ENCODE assay signal across 9 cellular contexts in genomic region chr3:47664519-47664918, GRCh38.
DNase-seq lines count a peak whose midpoint lies in the region; ATAC-seq and TF ChIP-seq lines count a peak whose summit lies in the region.
"Had no signal": no experiment of that assay in that cellular context is flagged by ENCODE, and none has a peak within 500 bp of the region (broad histone marks: within the 10 kb centered on the region; RNA-seq: fewer than 3 reads in every experiment).

No MANE protein-coding gene starts in this region.

- no peaks in the 10 kb centered on the region for H3K27me3 Mint-ChIP-seq in GM23338 (ENCODE audit: insufficient read depth, low read depth, poor library complexity)
- H3K27me3 Mint-ChIP-seq: activated T-helper 17 cell treated with anti-CD3 and anti-CD28 coated beads, Interleukin-2, amount 50 U/mL, for 72 hours had no signal

- H3K4me1 Mint-ChIP-seq in GM23338, result peaks cover 2% of the 10 kb centered on the region; the same call in 2 of the 3 replicates

- H3K36me3 ChIP-seq in GM23338 (ENCODE audit: insufficient read depth), result peaks cover 47% of the 10 kb centered on the region
- H3K36me3 ChIP-seq in hepatocyte (replicated peaks; ENCODE audit: insufficient read depth, low read depth), result no peaks in the 10 kb centered on the region

- no peak overlapping the region for H3K4me2 ChIP-seq in GM23338
- H3K4me2 ChIP-seq in hepatocyte, result no peak overlapping the region

- H3K4me3 ChIP-seq in GM23338 (no peak overlapping the region), hepatocyte (no peak overlapping the region)

- no peaks in the 10 kb centered on the region for H3K4me1 ChIP-seq in GM23338 (ENCODE audit: insufficient read depth)
- H3K4me1 ChIP-seq in hepatocyte (ENCODE audit: insufficient read depth), result no peaks in the 10 kb centered on the region

- DNase-seq in AG20443 (ENCODE audit: low spot score) (peak; percentile 53), GM23338 (ENCODE audit: low spot score) (peak; percentile 67), SK-MEL-5 (ENCODE audit: low read depth, low spot score) (peak; percentile 75), hepatocyte (ENCODE audit: low spot score) (no peak), NCI-H446 treated with DMSO at 0.1 percent for 48 hours (lab: John Stamatoyannopoulos, UW) (no peak), HuH-7 (ENCODE audit: low spot score) (no peak)
- no peak for DNase-seq in activated CD8-positive, alpha-beta memory T cell treated with anti-CD3 and anti-CD28 coated beads, Interleukin-2, amount 50 U/mL, for 4 hours
- no peak for DNase-seq in activated naive CD4-positive, alpha-beta T cell (lab: John Stamatoyannopoulos, UW)

- H3K27me3 ChIP-seq in GM23338 (ENCODE audit: insufficient read depth), result no peaks in the 10 kb centered on the region
- H3K27me3 ChIP-seq in hepatocyte, result no peaks in the 10 kb centered on the region

- H3K4me3 Mint-ChIP-seq in GM23338, result no peak overlapping the region
- H3K4me3 Mint-ChIP-seq: activated T-helper 17 cell treated with anti-CD3 and anti-CD28 coated beads, Interleukin-2, amount 50 U/mL, for 72 hours had no signal

- H3K27ac ChIP-seq in GM23338 (ENCODE audit: low read depth) (no peak overlapping the region), hepatocyte (no peak overlapping the region)

- H3K27ac Mint-ChIP-seq in GM23338, result peak overlapping the region; percentile 51; the same call in 1 of the 2 replicates
- H3K27ac Mint-ChIP-seq: activated T-helper 17 cell treated with anti-CD3 and anti-CD28 coated beads, Interleukin-2, amount 50 U/mL, for 72 hours had no signal

- H3F3A ChIP-seq in GM23338 (replicated peaks; ENCODE audit: low read depth), result no peaks in the 10 kb centered on the region; the same call in 1 of the 2 replicates

- TF ChIP-seq CTCF in GM23338 (conservative IDR thresholded peaks at IDR 0.05; ENCODE audit: low read depth in 2 of 2) (peak; percentile 36 to 38; a peak in 3 of 4 replicates), hepatocyte (IDR thresholded peaks at IDR 0.05; ENCODE audit: poor library complexity) (peak; percentile 3)

- H3K9me2 ChIP-seq in GM23338 (ENCODE audit: insufficient read depth) (no peaks in the 10 kb centered on the region), hepatocyte (replicated peaks; ENCODE audit: insufficient read depth) (no peaks in the 10 kb centered on the region)

- H3K9me3 ChIP-seq in hepatocyte (ENCODE audit: low read depth), result no peaks in the 10 kb centered on the region

- 95% methylated on average over 2 of the region's 2 CpGs for WGBS in hepatocyte (ENCODE audit: low lambda C conversion rate, missing lambda C conversion rate)

- H4K20me1 ChIP-seq in GM23338 (replicated peaks; ENCODE audit: insufficient read depth) (peaks cover 4% of the 10 kb centered on the region), hepatocyte (ENCODE audit: insufficient read depth, poor library complexity, severe bottlenecking) (no peaks in the 10 kb centered on the region)

- H3K36me3 Mint-ChIP-seq in GM23338 (ENCODE audit: low read depth), result peaks cover 73% of the 10 kb centered on the region

- H3K79me2 ChIP-seq in GM23338 (replicated peaks; ENCODE audit: insufficient read depth), result peaks cover 27% of the 10 kb centered on the region
- peaks cover 3% of the 10 kb centered on the region for H3K79me2 ChIP-seq in hepatocyte

- peaks cover 3% of the 10 kb centered on the region for H3K9me3 Mint-ChIP-seq in GM23338
- H3K9me3 Mint-ChIP-seq: activated T-helper 17 cell treated with anti-CD3 and anti-CD28 coated beads, Interleukin-2, amount 50 U/mL, for 72 hours had no signal

- in situ Hi-C loops in SK-MEL-5 (cut with HindIII; ENCODE audit: low pct_unique_long_range_greater_than_20kb, low sequenced_read_pairs), result no loop called here

- H2AFZ ChIP-seq in GM23338 (no peak overlapping the region), hepatocyte (no peak overlapping the region)

- ATAC-seq in GM23338, result peak; percentile 88
- ATAC-seq: activated T-helper 17 cell treated with anti-CD3 and anti-CD28 coated beads, Interleukin-2, amount 50 U/mL, for 72 hours had no signal

TF ChIP-seq in GM23338, 12 proteins besides CTCF, POLR2A, EP300 and RAD21 (continues in another document):
- TF ChIP-seq ZNF462 (CRISPR knock-in tag; IDR thresholded peaks at IDR 0.05) (no peak), ZNF114 (CRISPR knock-in tag; IDR thresholded peaks at IDR 0.05) (no peak), NANOG (IDR thresholded peaks at IDR 0.05; ENCODE audit: borderline replicate concordance) (no peak), CREB1 (CRISPR knock-in tag; IDR thresholded peaks at IDR 0.05; ENCODE audit: low read depth) (no peak), EZH2 (IDR thresholded peaks at IDR 0.05; ENCODE audit: low read depth, unreplicated experiment) (no peak), POLR2AphosphoS5 (IDR thresholded peaks at IDR 0.05; ENCODE audit: low read depth) (no peak), ETS1 (IDR thresholded peaks at IDR 0.05) (no peak), ZNF331 (CRISPR knock-in tag; IDR thresholded peaks at IDR 0.05; ENCODE audit: low read depth) (no peak)

Comparison
In these comparisons a context has a peak if more than half of its experiments do, and no peak if none do; other contexts are left out.
1. DNase-seq: peak in AG20443 (single experiment), GM23338 (single experiment) and SK-MEL-5 (single experiment); none in hepatocyte (single experiment), activated CD8-positive, alpha-beta memory T cell treated with anti-CD3 and anti-CD28 coated beads, Interleukin-2, amount 50 U/mL, for 4 hours (single experiment), NCI-H446 treated with DMSO at 0.1 percent for 48 hours (single experiment), activated naive CD4-positive, alpha-beta T cell (0 of 4) and HuH-7 (single experiment).